15 cellular contexts compared by ENCODE assay signal in genomic region chr11:64611176-64611575, GRCh38. TPM values are rescaled to one million over a fixed set of nuclear protein-coding genes. Genes with fewer than 3 reads are reported as not detected.
A peak's percentile ranks its signal among the peaks of the same experiment; 100 is the strongest.
DNase-seq lines count a peak whose midpoint lies in the region; ATAC-seq and TF ChIP-seq lines count a peak whose summit lies in the region.
"Had no signal": no experiment of that assay in that cellular context is flagged by ENCODE, and none has a peak within 500 bp of the region (broad histone marks: within the 10 kb centered on the region; RNA-seq: fewer than 3 reads in every experiment).

No MANE protein-coding gene starts in this region.

- H3K79me2 ChIP-seq in Loucy (ENCODE audit: insufficient read depth, low read length) = no peaks in the 10 kb centered on the region
- H3K79me2 ChIP-seq in neural progenitor cell (ENCODE audit: low read depth) = no peaks in the 10 kb centered on the region

- H2AFZ ChIP-seq in Loucy (ENCODE audit: low read length) = no peak overlapping the region
- H2AFZ ChIP-seq in neural progenitor cell (replicated peaks) = no peak overlapping the region

- no peaks in the 10 kb centered on the region for H3K9me3 Mint-ChIP-seq in neural progenitor cell
- H3K9me3 Mint-ChIP-seq: CD8-positive, alpha-beta memory T cell; HFFc6 had no signal

- H3K4me1 ChIP-seq in BLaER1 (peaks cover 91% of the 10 kb centered on the region), Loucy (ENCODE audit: insufficient read depth, low read length, poor library complexity, severe bottlenecking) (peaks cover 70% of the 10 kb centered on the region), neural progenitor cell (peaks cover 21% of the 10 kb centered on the region)
- peaks cover 51 to 91% (median 87%) of the 10 kb centered on the region in 10 experiments for H3K4me1 ChIP-seq in BLaER1 treated with 17β-estradiol and CSF1 and Interleukin-3, amounts not matched to agents 10 nM and 100 nM
- H3K4me1 ChIP-seq: A549, BE2C, Caco-2, HAP-1 had no signal

- ATAC-seq in GM18873 (IDR thresholded peaks at IDR 0.05; ENCODE audit: low FRiP score, unreplicated experiment) = no peak
- ATAC-seq: A549 had no signal

- peak overlapping the region; percentile 43; the same call in 1 of the 2 replicates for H3K4me3 ChIP-seq in BLaER1
- H3K4me3 ChIP-seq in BLaER1 treated with 17β-estradiol and CSF1 and Interleukin-3, amounts not matched to agents 10 nM and 100 nM = peak overlapping the region in 4 of 10 experiments; percentile 0 to 40 (median 8); a peak in 5 of 20 replicates
- peak overlapping the region; percentile 42 for H3K4me3 ChIP-seq in Loucy (ENCODE audit: low read length, poor library complexity, severe bottlenecking)
- H3K4me3 ChIP-seq in neural progenitor cell = no peak overlapping the region
- H3K4me3 ChIP-seq: A549, HAP-1 had no signal

- H3K36me3 ChIP-seq in BLaER1 (no peaks in the 10 kb centered on the region), Loucy (ENCODE audit: insufficient read depth, low read length) (peaks cover 16% of the 10 kb centered on the region; the same call in 1 of the 2 replicates), neural progenitor cell (no peaks in the 10 kb centered on the region)
- no peaks in the 10 kb centered on the region for H3K36me3 ChIP-seq in BLaER1 treated with 17β-estradiol and CSF1 and Interleukin-3, amounts not matched to agents 10 nM and 100 nM
- H3K36me3 ChIP-seq: BE2C, HAP-1 had no signal

- DNase-seq in neural progenitor cell (ENCODE audit: low spot score) (no peak), ureter (ENCODE audit: low spot score) (no peak)
- DNase-seq: BE2C; Caco-2; CD8-positive, alpha-beta memory T cell; HFFc6; IMR-90 had no signal

- peaks cover 9% of the 10 kb centered on the region for H3K36me3 Mint-ChIP-seq in neural progenitor cell
- H3K36me3 Mint-ChIP-seq: CD8-positive, alpha-beta memory T cell had no signal

- H3K4me2 ChIP-seq in BLaER1 = peak overlapping the region; percentile 86
- H3K4me2 ChIP-seq in BLaER1 treated with 17β-estradiol and CSF1 and Interleukin-3, amounts not matched to agents 10 nM and 100 nM = peak overlapping the region; percentile 78 to 97 (median 91)
- peak overlapping the region; percentile 62 for H3K4me2 ChIP-seq in Loucy (ENCODE audit: low read depth, low read length, poor library complexity, severe bottlenecking)
- no peak overlapping the region for H3K4me2 ChIP-seq in neural progenitor cell
- H3K4me2 ChIP-seq: A549 had no signal

- H3K27me3 Mint-ChIP-seq in neural progenitor cell (ENCODE audit: insufficient read depth, low read depth) = peaks cover 7% of the 10 kb centered on the region
- H3K27me3 Mint-ChIP-seq: CD8-positive, alpha-beta memory T cell had no signal

- H3K9me3 ChIP-seq in BLaER1 (no peaks in the 10 kb centered on the region), Loucy (ENCODE audit: insufficient read depth, low read depth, low read length) (no peaks in the 10 kb centered on the region), neural progenitor cell (ENCODE audit: low read depth) (no peaks in the 10 kb centered on the region)
- no peaks in the 10 kb centered on the region for H3K9me3 ChIP-seq in BLaER1 treated with 17β-estradiol and CSF1 and Interleukin-3, amounts not matched to agents 10 nM and 100 nM (replicated peaks in 1 of 11)
- H3K9me3 ChIP-seq: A549, BE2C, Caco-2, HAP-1 had no signal

- no peaks in the 10 kb centered on the region for H4K20me1 ChIP-seq in BLaER1
- H4K20me1 ChIP-seq in BLaER1 treated with 17β-estradiol and CSF1 and Interleukin-3, amounts not matched to agents 10 nM and 100 nM = no peaks in the 10 kb centered on the region
- H4K20me1 ChIP-seq in Loucy (ENCODE audit: insufficient read depth, low read length, poor library complexity, severe bottlenecking) = no peaks in the 10 kb centered on the region
- H4K20me1 ChIP-seq in neural progenitor cell (ENCODE audit: low read depth) = no peaks in the 10 kb centered on the region

- peak overlapping the region; percentile 97 for H3K27ac ChIP-seq in BLaER1
- peak overlapping the region in 10 of 11 experiments; percentile 10 to 85 (median 78); a peak in 19 of 22 replicates for H3K27ac ChIP-seq in BLaER1 treated with 17β-estradiol and CSF1 and Interleukin-3, amounts not matched to agents 10 nM and 100 nM
- H3K27ac ChIP-seq in neural progenitor cell = no peak overlapping the region
- H3K27ac ChIP-seq: A549 had no signal

- H3K4me1 Mint-ChIP-seq in neural progenitor cell = peaks cover 17% of the 10 kb centered on the region

- H3K27ac Mint-ChIP-seq in neural progenitor cell = peak overlapping the region; percentile 60
- H3K27ac Mint-ChIP-seq: HFFc6 had no signal

- H3K27me3 ChIP-seq in BLaER1 (no peaks in the 10 kb centered on the region; the same call in 1 of the 2 replicates), Loucy (ENCODE audit: insufficient read depth, low read length, poor library complexity, severe bottlenecking) (no peaks in the 10 kb centered on the region), neural progenitor cell (no peaks in the 10 kb centered on the region)
- peaks cover 0 to 20% (median 0%) of the 10 kb centered on the region in 11 experiments; a peak in 8 of 22 replicates for H3K27me3 ChIP-seq in BLaER1 treated with 17β-estradiol and CSF1 and Interleukin-3, amounts not matched to agents 10 nM and 100 nM
- H3K27me3 ChIP-seq: BE2C had no signal

- no peak for TF ChIP-seq CTCF in Loucy (conservative IDR thresholded peaks at IDR 0.05; ENCODE audit: low read length)
- TF ChIP-seq CTCF in neural progenitor cell (IDR thresholded peaks at IDR 0.05) = no peak

- no peaks in the 10 kb centered on the region for H3K9me2 ChIP-seq in Loucy (replicated peaks; ENCODE audit: low read depth, low read length)

- no peaks in the 10 kb centered on the region for H3F3A ChIP-seq in Loucy (ENCODE audit: low read depth)
- no peaks in the 10 kb centered on the region for H3F3A ChIP-seq in neural progenitor cell (ENCODE audit: low read depth)

- H3K9ac ChIP-seq in BLaER1 = peak overlapping the region; percentile 70
- H3K9ac ChIP-seq in BLaER1 treated with 17β-estradiol and CSF1 and Interleukin-3, amounts not matched to agents 10 nM and 100 nM = peak overlapping the region in 8 of 11 experiments; percentile 40 to 69 (median 60); a peak in 17 of 22 replicates
- H3K9ac ChIP-seq in Loucy (ENCODE audit: low read depth, low read length, poor library complexity, severe bottlenecking) = peak overlapping the region; percentile 64
- H3K9ac ChIP-seq in neural progenitor cell = no peak overlapping the region

- no peak overlapping the region for H3K4me3 Mint-ChIP-seq in neural progenitor cell
- H3K4me3 Mint-ChIP-seq: CD8-positive, alpha-beta memory T cell; HFFc6 had no signal

RNA-seq across cellular contexts. Expression of gene SLC22A12, which starts 20.2 kb away (rescaled TPM):
- total RNA-seq in neural progenitor cell (ENCODE audit: low replicate concordance) (not detected in 2 replicates), ureter (not detected)
- total RNA-seq: Caco-2; CD8-positive, alpha-beta memory T cell; H1; HFFc6; HT-29; IMR-90 had no signal

RNA-seq across cellular contexts. Expression of gene SLC22A11, which starts 55.4 kb away (rescaled TPM):
- not detected in 2 replicates for total RNA-seq in neural progenitor cell (ENCODE audit: low replicate concordance)
- total RNA-seq in ureter = 0.44 TPM
- total RNA-seq: CD8-positive, alpha-beta memory T cell; H1; HFFc6; IMR-90 had no signal
